In genomic region chr2:19369341-19369955, GRCh38 we compare ENCODE assay signal across 12 cellular contexts. TPM values are rescaled to one million over a fixed set of nuclear protein-coding genes. Genes with fewer than 3 reads are reported as not detected.
DNase-seq lines count a peak whose midpoint lies in the region; ATAC-seq, FAIRE-seq and TF ChIP-seq lines count a peak whose summit lies in the region.
"Had no signal": no experiment of that assay in that cellular context is flagged by ENCODE, and none has a peak within 500 bp of the region (broad histone marks: within the 10 kb centered on the region; RNA-seq: fewer than 3 reads in every experiment).

No MANE protein-coding gene starts in this region.

- no peak overlapping the region for H3K4me3 Mint-ChIP-seq in activated T-cell treated with anti-CD3 and anti-CD28 coated beads, Interleukin-2, amount 50 U/mL, for 4 hours
- H3K4me3 Mint-ChIP-seq in glutamatergic neuron (ENCODE audit: unreplicated experiment) = no peak overlapping the region

- peak; percentile 70 for TF ChIP-seq CTCF in HepG2 (CRISPR knock-in tag; IDR thresholded peaks at IDR 0.05)
- no peak for TF ChIP-seq CTCF in glutamatergic neuron (IDR thresholded peaks at IDR 0.05; ENCODE audit: partially characterized antibody, unreplicated experiment)

- H4K20me1 ChIP-seq in HepG2 (ENCODE audit: insufficient read depth, low read length) = no peaks in the 10 kb centered on the region

- no peaks in the 10 kb centered on the region for H3K79me2 ChIP-seq in HepG2 (ENCODE audit: insufficient read depth, low read length)

- no peaks in the 10 kb centered on the region for H3K9me3 Mint-ChIP-seq in activated T-cell treated with anti-CD3 and anti-CD28 coated beads, Interleukin-2, amount 50 U/mL, for 4 hours
- no peaks in the 10 kb centered on the region for H3K9me3 Mint-ChIP-seq in glutamatergic neuron (ENCODE audit: unreplicated experiment)

- no peaks in the 10 kb centered on the region for H3K4me1 Mint-ChIP-seq in activated T-cell treated with anti-CD3 and anti-CD28 coated beads, Interleukin-2, amount 50 U/mL, for 4 hours (ENCODE audit: low read depth)
- no peaks in the 10 kb centered on the region for H3K4me1 Mint-ChIP-seq in glutamatergic neuron (ENCODE audit: low read depth, unreplicated experiment)

- BruUV-seq in HepG2 (replicated peaks; lab: Mats Ljungman, UMichigan) = no TSS peak

- no peak overlapping the region for H2AFZ ChIP-seq in HepG2 (ENCODE audit: low read length)

- no peak for FAIRE-seq in HepG2 (lab: Jason Lieb, UNC)

- H3K4me3 ChIP-seq in HepG2 (replicated peaks in 1 of 3; ENCODE audit: insufficient read depth in 1 of 3, low read depth in 2 of 3, low read length in 3 of 3) = no peak overlapping the region
- H3K4me3 ChIP-seq: lower lobe of right lung, thoracic aorta had no signal

- DNase-seq in DMS153 (lab: John Stamatoyannopoulos, UW) (peak; percentile 23), NCI-H1092 (lab: John Stamatoyannopoulos, UW) (peak; percentile 16), amniotic epithelial cell (ENCODE audit: low read depth) (peak; percentile 53), HepG2 (ENCODE audit: low spot score) (peak; percentile 23), glutamatergic neuron (no peak), SKM-1 treated with dmso at 0.1 percent for 144 hours (lab: John Stamatoyannopoulos, UW; ENCODE audit: unreplicated experiment) (no peak)
- DNase-seq in activated T-cell treated with anti-CD3 and anti-CD28 coated beads, Interleukin-2, amount 50 U/mL, for 4 hours = no peak
- no peak for DNase-seq in activated CD8-positive, alpha-beta memory T cell treated with anti-CD3 and anti-CD28 coated beads, Interleukin-2, amount 50 U/mL, for 4 hours
- DNase-seq: activated CD8-positive, alpha-beta memory T cell treated with anti-CD3 and anti-CD28 coated beads, Interleukin-2, amount 50 U/mL, for 48 hours; cortex of kidney; lower lobe of right lung had no signal

- no peak for TF ChIP-seq EP300 in HepG2 (IDR thresholded peaks at IDR 0.05; ENCODE audit: low read depth in 2 of 2, low read length in 2 of 2)
- TF ChIP-seq EP300 in HepG2 (CRISPR knock-in tag; IDR thresholded peaks at IDR 0.05; ENCODE audit: borderline replicate concordance) = no peak

- no peaks in the 10 kb centered on the region for H3K36me3 ChIP-seq in HepG2 (replicated peaks in 1 of 2; ENCODE audit: control insufficient read depth in 1 of 2, insufficient read depth in 2 of 2, low read length in 2 of 2)
- H3K36me3 ChIP-seq: lower lobe of right lung, thoracic aorta had no signal

- H3K9me3 ChIP-seq in HepG2 (ENCODE audit: low read length) = no peaks in the 10 kb centered on the region
- H3K9me3 ChIP-seq: lower lobe of right lung, thoracic aorta had no signal

- POLR2A ChIA-PET in HepG2 (lab: Yijun Ruan, JAX) = no interaction called here

- no peak overlapping the region for H3K4me2 ChIP-seq in HepG2 (ENCODE audit: low read depth, low read length)

- H3K9ac ChIP-seq in HepG2 (ENCODE audit: insufficient read depth, low read depth, low read length) = no peak overlapping the region

- ATAC-seq in HepG2 = peak; percentile 70
- ATAC-seq in activated T-cell treated with anti-CD3 and anti-CD28 coated beads, Interleukin-2, amount 50 U/mL, for 4 hours = no peak
- ATAC-seq: lower lobe of right lung had no signal

- CTCF ChIA-PET in HepG2 (lab: Yijun Ruan, JAX; ENCODE audit: low intra/inter-chr PET ratio, low total read pairs) = no interaction called here

- in situ Hi-C loops in HepG2 (cut with HindIII; ENCODE audit: extremely low pct_ligation_motif_present, low pct_unique_long_range_greater_than_20kb) = loop anchor here (10.0 kb wide), 2 partner anchors 205 to 485 kb away; no protein-coding TSS in a partner anchor

- no peak overlapping the region for H3K27ac Mint-ChIP-seq in glutamatergic neuron (ENCODE audit: unreplicated experiment)

- no peak overlapping the region for H3K27ac ChIP-seq in HepG2 (ENCODE audit: extremely low read length, insufficient read depth, low read length)
- H3K27ac ChIP-seq: lower lobe of right lung, thoracic aorta had no signal

- TF ChIP-seq RAD21 in HepG2 (CRISPR knock-in tag; IDR thresholded peaks at IDR 0.05) = no peak

- no peaks in the 10 kb centered on the region for H3K36me3 Mint-ChIP-seq in activated T-cell treated with anti-CD3 and anti-CD28 coated beads, Interleukin-2, amount 50 U/mL, for 4 hours (ENCODE audit: insufficient read depth)
- no peaks in the 10 kb centered on the region for H3K36me3 Mint-ChIP-seq in glutamatergic neuron (ENCODE audit: unreplicated experiment)

- H3K27me3 ChIP-seq in HepG2 (ENCODE audit: control insufficient read depth in 1 of 2, insufficient read depth in 2 of 2, low read length in 2 of 2) = peaks cover 1 to 32% of the 10 kb centered on the region in 2 experiments; a peak in 4 of 5 replicates

- H3K4me1 ChIP-seq in HepG2 (ENCODE audit: insufficient read depth, low read length) = peaks cover 4% of the 10 kb centered on the region; the same call in 1 of the 2 replicates
- H3K4me1 ChIP-seq: lower lobe of right lung had no signal

- no peak for TF ChIP-seq POLR2A in HepG2 (IDR thresholded peaks at IDR 0.05; ENCODE audit: insufficient read depth in 1 of 2, low read depth in 2 of 2, low read length in 2 of 2)

- intact Hi-C loops in HepG2 (cut with micrococcal nuclease; ENCODE audit: unreplicated experiment) = loop anchor here (1.0 to 10.0 kb wide), 4 partner anchors 138 to 494 kb away; no protein-coding TSS in a partner anchor

- WGBS in HepG2 (ENCODE audit: low lambda C conversion rate) = 18% methylated on average over 2 of the region's 2 CpGs

- H3K27me3 Mint-ChIP-seq in activated T-cell treated with anti-CD3 and anti-CD28 coated beads, Interleukin-2, amount 50 U/mL, for 4 hours (ENCODE audit: low read depth) = peaks cover 17% of the 10 kb centered on the region
- H3K27me3 Mint-ChIP-seq in glutamatergic neuron (ENCODE audit: unreplicated experiment) = peaks cover 5% of the 10 kb centered on the region

TF ChIP-seq in HepG2, 621 proteins besides CTCF, POLR2A, EP300 and RAD21 (continues in another document):
- TF ChIP-seq ZNF101 (CRISPR knock-in tag; IDR thresholded peaks at IDR 0.05; ENCODE audit: borderline replicate concordance, low read depth) = no peak
- TF ChIP-seq BCL3 (CRISPR knock-in tag; IDR thresholded peaks at IDR 0.05) = no peak
- TF ChIP-seq ZFP37 (CRISPR knock-in tag; IDR thresholded peaks at IDR 0.05; ENCODE audit: borderline replicate concordance) = no peak

RNA-seq across cellular contexts. Expression of gene OSR1, which starts 11.0 kb away (rescaled TPM):
- total RNA-seq in HepG2 (2016; rRNA removed; fragmentation: Illumina TruSeq; extraction: Trizol) (0.81 and 1.1 TPM in 2 replicates), glutamatergic neuron (ENCODE audit: unreplicated experiment) (0.42 TPM)
- 0.44 and 0.81 TPM in 2 replicates for total RNA-seq in HepG2 (2016; cell fraction: cytosol; rRNA removed; fragmentation: Illumina TruSeq; extraction: Trizol; ENCODE audit: low read depth)
- 0.49 and 1.2 TPM in 2 replicates for total RNA-seq in HepG2 (2016; cell fraction: insoluble cytoplasmic fraction; rRNA removed; fragmentation: Illumina TruSeq; extraction: Trizol)
- 1.00 and 1.0 TPM in 2 replicates for total RNA-seq in HepG2 (2016; cell fraction: membrane; rRNA removed; fragmentation: Illumina TruSeq; extraction: Trizol)
- total RNA-seq in HepG2 (2016; cell fraction: nucleus; rRNA removed; fragmentation: Illumina TruSeq; extraction: Trizol) = 0.90 and 1.1 TPM in 2 replicates
- 0.63 and 0.72 TPM in 2 replicates for polyA plus RNA-seq in HepG2 (2011; rRNA removed)
- polyA plus RNA-seq in HepG2 (2011; cell fraction: cytosol; rRNA removed) = 0.33 and 0.91 TPM in 2 replicates
- 1.4 and 2.1 TPM in 2 replicates for polyA plus RNA-seq in HepG2 (2011; cell fraction: nucleus; rRNA removed)
- polyA plus RNA-seq in HepG2 (2012) = 0.05 and 0.35 TPM in 2 replicates
- polyA plus RNA-seq in HepG2 (2016; cell fraction: cytosol; fragmentation: Illumina TruSeq; extraction: Trizol; ENCODE audit: low read depth) = 0.26 and 0.32 TPM in 2 replicates
- 1.1 and 1.3 TPM in 2 replicates for polyA plus RNA-seq in HepG2 (2016; cell fraction: insoluble cytoplasmic fraction; fragmentation: Illumina TruSeq; extraction: Trizol; ENCODE audit: low read depth)
- polyA plus RNA-seq in HepG2 (2016; cell fraction: membrane; fragmentation: Illumina TruSeq; extraction: Trizol; ENCODE audit: low read depth) = 0.49 TPM in 2 replicates
- polyA plus RNA-seq in HepG2 (2016; cell fraction: nucleus; fragmentation: Illumina TruSeq; extraction: Trizol; ENCODE audit: insufficient read depth, low read depth) = 1.7 and 2.3 TPM in 2 replicates
- 0.20 TPM in 1 of 2 replicates, not detected in the other for polyA minus RNA-seq in HepG2 (2011; rRNA and poly(A)+ RNA removed; ENCODE audit: low replicate concordance)
- polyA minus RNA-seq in HepG2 (2011; cell fraction: cytosol; rRNA and poly(A)+ RNA removed) = 0.26 TPM in 1 of 2 replicates, not detected in the other
- polyA minus RNA-seq in HepG2 (2011; cell fraction: nucleus; rRNA and poly(A)+ RNA removed) = 0.39 and 0.75 TPM in 2 replicates
- not detected for total RNA-seq in activated T-cell treated with anti-CD3 and anti-CD28 coated beads, Interleukin-2, amount 50 U/mL, for 4 hours

Comparison
In these comparisons a context has a peak if more than half of its experiments do, and no peak if none do; other contexts are left out.
1. DNase-seq: peak in DMS153 (single experiment), NCI-H1092 (single experiment), amniotic epithelial cell (single experiment) and HepG2 (single experiment); none in activated T-cell treated with anti-CD3 and anti-CD28 coated beads, Interleukin-2, amount 50 U/mL, for 4 hours (single experiment), activated CD8-positive, alpha-beta memory T cell treated with anti-CD3 and anti-CD28 coated beads, Interleukin-2, amount 50 U/mL, for 4 hours (single experiment), glutamatergic neuron (single experiment) and SKM-1 treated with dmso at 0.1 percent for 144 hours (single experiment).